12 cellular contexts compared by ENCODE assay signal in genomic region chr7:66860767-66861166, GRCh38.
"Had no signal": no experiment of that assay in that cellular context is flagged by ENCODE, and none has a peak within 500 bp of the region (broad histone marks: within the 10 kb centered on the region; RNA-seq: fewer than 3 reads in every experiment).

No MANE protein-coding gene starts in this region.

- ATAC-seq: upper lobe of right lung had no signal

- H3K4me1 ChIP-seq: adrenal gland, colonic mucosa, lower lobe of right lung, SJCRH30, stomach, testis, upper lobe of right lung had no signal

- H3K27me3 ChIP-seq: adrenal gland, colonic mucosa, esophagus squamous epithelium, SJCRH30, stomach, testis, upper lobe of right lung had no signal

- H3K27ac ChIP-seq: adrenal gland, colonic mucosa, lower lobe of right lung, SJCRH30, stomach, testis, upper lobe of right lung had no signal

- H3K4me1 Mint-ChIP-seq: mesothelial cell of epicardium had no signal

- DNase-seq: colonic mucosa, esophagus squamous epithelium, glutamatergic neuron, lower lobe of right lung, nephron progenitor cell, SJCRH30, stomach, testis, upper lobe of right lung had no signal

- H3K4me3 Mint-ChIP-seq: activated naive CD4-positive, alpha-beta T cell treated with anti-CD3 and anti-CD28 coated beads, Interleukin-2, amount 10 ng/mL, durations not matched to agents 7 days and 5 days; mesothelial cell of epicardium; nephron progenitor cell had no signal

- H3K27ac Mint-ChIP-seq: mesothelial cell of epicardium had no signal

- H3K36me3 ChIP-seq: adrenal gland, colonic mucosa had no signal

- H3K4me3 ChIP-seq: adrenal gland, colonic mucosa, esophagus squamous epithelium, lower lobe of right lung, SJCRH30, stomach, testis, upper lobe of right lung had no signal

- H3K27me3 Mint-ChIP-seq: activated naive CD4-positive, alpha-beta T cell treated with anti-CD3 and anti-CD28 coated beads, Interleukin-2, amount 10 ng/mL, durations not matched to agents 7 days and 5 days had no signal

- H3K9me3 ChIP-seq: adrenal gland, colonic mucosa, esophagus squamous epithelium, lower lobe of right lung, SJCRH30, stomach, testis, upper lobe of right lung had no signal

- H3K9me3 Mint-ChIP-seq: activated naive CD4-positive, alpha-beta T cell treated with anti-CD3 and anti-CD28 coated beads, Interleukin-2, amount 10 ng/mL, durations not matched to agents 7 days and 5 days; mesothelial cell of epicardium; nephron progenitor cell had no signal
